2 cellular contexts compared by ENCODE assay signal in the genomic region with DNA sequence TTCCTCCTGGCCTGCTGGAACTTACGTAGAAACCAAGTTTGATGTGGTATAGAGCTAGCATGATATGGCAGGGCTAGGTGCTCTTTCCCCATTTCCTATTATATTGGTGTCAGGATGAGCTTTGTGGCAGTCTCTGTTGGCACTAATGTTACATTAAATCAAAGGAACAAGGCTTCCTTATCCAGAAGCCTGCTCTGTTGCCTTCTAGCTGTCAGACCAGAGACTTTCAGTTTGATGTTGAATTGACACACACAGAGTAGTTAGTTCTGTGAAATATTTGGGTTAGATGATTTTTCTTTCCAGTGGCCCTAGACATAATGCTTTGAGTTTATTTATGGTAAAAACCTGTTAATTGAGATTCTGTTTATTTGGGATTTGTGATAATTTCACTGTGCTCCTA.
TF ChIP-seq lines count a peak whose summit lies in the region.

No MANE protein-coding gene starts in this region.

TF ChIP-seq in A549, 52 proteins besides CTCF, POLR2A, EP300 and RAD21 (continued from another document):
- TF ChIP-seq, protein P1, sequence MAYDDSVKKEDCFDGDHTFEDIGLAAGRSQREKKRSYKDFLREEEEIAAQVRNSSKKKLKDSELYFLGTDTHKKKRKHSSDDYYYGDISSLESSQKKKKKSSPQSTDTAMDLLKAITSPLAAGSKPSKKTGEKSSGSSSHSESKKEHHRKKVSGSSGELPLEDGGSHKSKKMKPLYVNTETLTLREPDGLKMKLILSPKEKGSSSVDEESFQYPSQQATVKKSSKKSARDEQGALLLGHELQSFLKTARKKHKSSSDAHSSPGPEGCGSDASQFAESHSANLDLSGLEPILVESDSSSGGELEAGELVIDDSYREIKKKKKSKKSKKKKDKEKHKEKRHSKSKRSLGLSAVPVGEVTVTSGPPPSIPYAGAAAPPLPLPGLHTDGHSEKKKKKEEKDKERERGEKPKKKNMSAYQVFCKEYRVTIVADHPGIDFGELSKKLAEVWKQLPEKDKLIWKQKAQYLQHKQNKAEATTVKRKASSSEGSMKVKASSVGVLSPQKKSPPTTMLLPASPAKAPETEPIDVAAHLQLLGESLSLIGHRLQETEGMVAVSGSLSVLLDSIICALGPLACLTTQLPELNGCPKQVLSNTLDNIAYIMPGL (CRISPR knock-in tag; IDR thresholded peaks at IDR 0.05; ENCODE audit: borderline replicate concordance), result no peak

TF ChIP-seq in GM23338, 12 proteins besides CTCF, POLR2A, EP300 and RAD21 (continued from another document):
- TF ChIP-seq, protein P2, sequence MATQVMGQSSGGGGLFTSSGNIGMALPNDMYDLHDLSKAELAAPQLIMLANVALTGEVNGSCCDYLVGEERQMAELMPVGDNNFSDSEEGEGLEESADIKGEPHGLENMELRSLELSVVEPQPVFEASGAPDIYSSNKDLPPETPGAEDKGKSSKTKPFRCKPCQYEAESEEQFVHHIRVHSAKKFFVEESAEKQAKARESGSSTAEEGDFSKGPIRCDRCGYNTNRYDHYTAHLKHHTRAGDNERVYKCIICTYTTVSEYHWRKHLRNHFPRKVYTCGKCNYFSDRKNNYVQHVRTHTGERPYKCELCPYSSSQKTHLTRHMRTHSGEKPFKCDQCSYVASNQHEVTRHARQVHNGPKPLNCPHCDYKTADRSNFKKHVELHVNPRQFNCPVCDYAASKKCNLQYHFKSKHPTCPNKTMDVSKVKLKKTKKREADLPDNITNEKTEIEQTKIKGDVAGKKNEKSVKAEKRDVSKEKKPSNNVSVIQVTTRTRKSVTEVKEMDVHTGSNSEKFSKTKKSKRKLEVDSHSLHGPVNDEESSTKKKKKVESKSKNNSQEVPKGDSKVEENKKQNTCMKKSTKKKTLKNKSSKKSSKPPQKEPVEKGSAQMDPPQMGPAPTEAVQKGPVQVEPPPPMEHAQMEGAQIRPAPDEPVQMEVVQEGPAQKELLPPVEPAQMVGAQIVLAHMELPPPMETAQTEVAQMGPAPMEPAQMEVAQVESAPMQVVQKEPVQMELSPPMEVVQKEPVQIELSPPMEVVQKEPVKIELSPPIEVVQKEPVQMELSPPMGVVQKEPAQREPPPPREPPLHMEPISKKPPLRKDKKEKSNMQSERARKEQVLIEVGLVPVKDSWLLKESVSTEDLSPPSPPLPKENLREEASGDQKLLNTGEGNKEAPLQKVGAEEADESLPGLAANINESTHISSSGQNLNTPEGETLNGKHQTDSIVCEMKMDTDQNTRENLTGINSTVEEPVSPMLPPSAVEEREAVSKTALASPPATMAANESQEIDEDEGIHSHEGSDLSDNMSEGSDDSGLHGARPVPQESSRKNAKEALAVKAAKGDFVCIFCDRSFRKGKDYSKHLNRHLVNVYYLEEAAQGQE (IDR thresholded peaks at IDR 0.05; ENCODE audit: unreplicated experiment), result no peak
- TF ChIP-seq, protein P3, sequence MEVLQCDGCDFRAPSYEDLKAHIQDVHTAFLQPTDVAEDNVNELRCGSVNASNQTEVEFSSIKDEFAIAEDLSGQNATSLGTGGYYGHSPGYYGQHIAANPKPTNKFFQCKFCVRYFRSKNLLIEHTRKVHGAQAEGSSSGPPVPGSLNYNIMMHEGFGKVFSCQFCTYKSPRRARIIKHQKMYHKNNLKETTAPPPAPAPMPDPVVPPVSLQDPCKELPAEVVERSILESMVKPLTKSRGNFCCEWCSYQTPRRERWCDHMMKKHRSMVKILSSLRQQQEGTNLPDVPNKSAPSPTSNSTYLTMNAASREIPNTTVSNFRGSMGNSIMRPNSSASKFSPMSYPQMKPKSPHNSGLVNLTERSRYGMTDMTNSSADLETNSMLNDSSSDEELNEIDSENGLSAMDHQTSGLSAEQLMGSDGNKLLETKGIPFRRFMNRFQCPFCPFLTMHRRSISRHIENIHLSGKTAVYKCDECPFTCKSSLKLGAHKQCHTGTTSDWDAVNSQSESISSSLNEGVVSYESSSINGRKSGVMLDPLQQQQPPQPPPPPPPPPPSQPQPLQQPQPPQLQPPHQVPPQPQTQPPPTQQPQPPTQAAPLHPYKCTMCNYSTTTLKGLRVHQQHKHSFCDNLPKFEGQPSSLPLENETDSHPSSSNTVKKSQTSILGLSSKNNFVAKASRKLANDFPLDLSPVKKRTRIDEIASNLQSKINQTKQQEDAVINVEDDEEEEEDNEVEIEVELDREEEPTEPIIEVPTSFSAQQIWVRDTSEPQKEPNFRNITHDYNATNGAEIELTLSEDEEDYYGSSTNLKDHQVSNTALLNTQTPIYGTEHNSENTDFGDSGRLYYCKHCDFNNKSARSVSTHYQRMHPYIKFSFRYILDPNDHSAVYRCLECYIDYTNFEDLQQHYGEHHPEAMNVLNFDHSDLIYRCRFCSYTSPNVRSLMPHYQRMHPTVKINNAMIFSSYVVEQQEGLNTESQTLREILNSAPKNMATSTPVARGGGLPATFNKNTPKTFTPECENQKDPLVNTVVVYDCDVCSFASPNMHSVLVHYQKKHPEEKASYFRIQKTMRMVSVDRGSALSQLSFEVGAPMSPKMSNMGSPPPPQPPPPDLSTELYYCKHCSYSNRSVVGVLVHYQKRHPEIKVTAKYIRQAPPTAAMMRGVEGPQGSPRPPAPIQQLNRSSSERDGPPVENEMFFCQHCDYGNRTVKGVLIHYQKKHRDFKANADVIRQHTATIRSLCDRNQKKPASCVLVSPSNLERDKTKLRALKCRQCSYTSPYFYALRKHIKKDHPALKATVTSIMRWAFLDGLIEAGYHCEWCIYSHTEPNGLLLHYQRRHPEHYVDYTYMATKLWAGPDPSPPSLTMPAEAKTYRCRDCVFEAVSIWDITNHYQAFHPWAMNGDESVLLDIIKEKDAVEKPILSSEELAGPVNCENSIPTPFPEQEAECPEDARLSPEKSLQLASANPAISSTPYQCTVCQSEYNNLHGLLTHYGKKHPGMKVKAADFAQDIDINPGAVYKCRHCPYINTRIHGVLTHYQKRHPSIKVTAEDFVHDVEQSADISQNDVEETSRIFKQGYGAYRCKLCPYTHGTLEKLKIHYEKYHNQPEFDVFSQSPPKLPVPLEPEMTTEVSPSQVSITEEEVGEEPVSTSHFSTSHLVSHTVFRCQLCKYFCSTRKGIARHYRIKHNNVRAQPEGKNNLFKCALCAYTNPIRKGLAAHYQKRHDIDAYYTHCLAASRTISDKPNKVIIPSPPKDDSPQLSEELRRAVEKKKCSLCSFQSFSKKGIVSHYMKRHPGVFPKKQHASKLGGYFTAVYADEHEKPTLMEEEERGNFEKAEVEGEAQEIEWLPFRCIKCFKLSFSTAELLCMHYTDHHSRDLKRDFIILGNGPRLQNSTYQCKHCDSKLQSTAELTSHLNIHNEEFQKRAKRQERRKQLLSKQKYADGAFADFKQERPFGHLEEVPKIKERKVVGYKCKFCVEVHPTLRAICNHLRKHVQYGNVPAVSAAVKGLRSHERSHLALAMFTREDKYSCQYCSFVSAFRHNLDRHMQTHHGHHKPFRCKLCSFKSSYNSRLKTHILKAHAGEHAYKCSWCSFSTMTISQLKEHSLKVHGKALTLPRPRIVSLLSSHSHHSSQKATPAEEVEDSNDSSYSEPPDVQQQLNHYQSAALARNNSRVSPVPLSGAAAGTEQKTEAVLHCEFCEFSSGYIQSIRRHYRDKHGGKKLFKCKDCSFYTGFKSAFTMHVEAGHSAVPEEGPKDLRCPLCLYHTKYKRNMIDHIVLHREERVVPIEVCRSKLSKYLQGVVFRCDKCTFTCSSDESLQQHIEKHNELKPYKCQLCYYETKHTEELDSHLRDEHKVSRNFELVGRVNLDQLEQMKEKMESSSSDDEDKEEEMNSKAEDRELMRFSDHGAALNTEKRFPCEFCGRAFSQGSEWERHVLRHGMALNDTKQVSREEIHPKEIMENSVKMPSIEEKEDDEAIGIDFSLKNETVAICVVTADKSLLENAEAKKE (CRISPR knock-in tag; IDR thresholded peaks at IDR 0.05), result no peak
- no peak for TF ChIP-seq STAT1 (IDR thresholded peaks at IDR 0.05; ENCODE audit: unreplicated experiment)
- TF ChIP-seq POLR2AphosphoS5 (IDR thresholded peaks at IDR 0.05; ENCODE audit: low read depth), result no peak
